ENCODE assay signal across 8 cellular contexts in the genomic region with DNA sequence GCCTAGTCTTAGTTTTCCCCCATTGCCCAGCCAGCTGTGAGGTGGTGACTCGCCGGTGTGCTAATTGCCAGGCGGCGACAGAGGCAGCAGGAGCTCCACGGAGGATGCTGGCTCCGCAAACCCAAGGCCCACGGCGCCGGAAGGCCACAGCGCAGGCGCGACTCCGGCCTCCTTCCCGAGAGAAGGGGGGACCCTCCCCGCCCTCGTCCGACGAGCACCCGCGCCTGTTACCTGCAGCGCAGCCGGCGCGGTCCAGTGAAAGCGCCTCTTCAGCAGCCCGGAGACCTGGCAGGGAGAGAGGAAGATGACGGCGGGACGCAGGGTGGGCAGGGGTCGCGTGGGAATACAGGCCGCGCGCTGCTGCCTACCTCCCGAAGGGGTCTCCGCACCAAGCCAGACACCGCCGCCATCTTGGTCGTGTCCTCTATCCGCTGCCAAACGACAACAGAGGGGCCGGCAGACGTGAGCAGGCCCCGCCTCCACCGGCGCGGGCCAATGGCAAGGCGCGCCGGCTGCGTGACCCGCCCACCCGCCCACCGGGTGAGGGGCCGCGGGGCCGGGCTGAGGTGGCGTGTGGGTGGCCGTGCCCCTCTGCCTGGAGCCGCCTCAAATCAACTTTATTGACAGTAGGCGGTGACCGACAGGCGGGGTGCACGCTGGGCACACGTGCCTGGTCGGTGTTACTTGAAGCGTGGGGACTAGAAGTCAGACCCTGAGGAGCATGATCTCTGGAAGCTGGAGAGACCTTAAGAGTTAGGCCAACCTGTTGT. TPM values are rescaled to one million over a fixed set of nuclear protein-coding genes. Genes with fewer than 3 reads are reported as not detected.
DNase-seq lines count a peak whose midpoint lies in the region; TF ChIP-seq lines count a peak whose summit lies in the region.

A gene (minus strand): TSS at position 433 of the 770 bp plus-strand sequence. CDS start 23 bp downstream, at position 410.

- H3K4ac ChIP-seq in neuronal stem cell (ENCODE audit: low read length): no peak within 1 kb of the TSS

- H4K91ac ChIP-seq in neuronal stem cell (ENCODE audit: low read depth, low read length, poor library complexity): no peak within 1 kb of the TSS

- peak within 1 kb of the TSS; percentile 93 for H2AFZ ChIP-seq in MM.1S (ENCODE audit: low read length)
- peak within 1 kb of the TSS; percentile 96 for H2AFZ ChIP-seq in neuronal stem cell (ENCODE audit: low read length)

- H2BK5ac ChIP-seq in neuronal stem cell (ENCODE audit: low read length): peak within 1 kb of the TSS; percentile 96

- H2BK12ac ChIP-seq in neuronal stem cell (ENCODE audit: low read length): peak within 1 kb of the TSS; percentile 79

- H4K20me1 ChIP-seq in MM.1S (ENCODE audit: insufficient read depth, low read length): no peaks in the 10 kb centered on the region

- TF ChIP-seq CTCF in MM.1S (IDR thresholded peaks at IDR 0.05; ENCODE audit: low read length): no peak

- no peaks in the 10 kb centered on the region for H3F3A ChIP-seq in MM.1S (ENCODE audit: insufficient read depth, low read length)

- H3K27ac ChIP-seq in MM.1S (ENCODE audit: low read length) (peak within 1 kb of the TSS; percentile 69; the same call in 1 of the 2 replicates), SJSA1 (peak within 1 kb of the TSS; percentile 86), neuronal stem cell (replicated peaks; ENCODE audit: low read length) (peak within 1 kb of the TSS; percentile 87), subcutaneous abdominal adipose tissue (ENCODE audit: low read depth, low read length) (peak within 1 kb of the TSS; percentile 82)

- H3K36me3 ChIP-seq in MM.1S (replicated peaks; ENCODE audit: insufficient read depth, low read length) (peaks cover 4% of the 10 kb centered on the region; the same call in 1 of the 2 replicates), SJSA1 (peaks cover 40% of the 10 kb centered on the region), neuronal stem cell (replicated peaks in 1 of 2; ENCODE audit: control insufficient read depth in 2 of 2, insufficient read depth in 2 of 2, low read length in 2 of 2) (peaks cover 13 to 37% of the 10 kb centered on the region in 2 donors), subcutaneous abdominal adipose tissue (ENCODE audit: control insufficient read depth in 5 of 5, insufficient read depth in 5 of 5, low read length in 5 of 5) (peaks cover 17 to 33% (median 32%) of the 10 kb centered on the region in 5 donors)

- peak; percentile 82 for DNase-seq in GF-D8 (lab: John Stamatoyannopoulos, UW)
- peak; percentile 88 for DNase-seq in HCEC 1CT
- peak; percentile 93 for DNase-seq in MM.1S
- peak; percentile 86 to 96 for DNase-seq in SJSA1 (ENCODE audit: low read depth in 1 of 2, low spot score in 2 of 2)
- DNase-seq in activated naive CD4-positive, alpha-beta T cell (lab: John Stamatoyannopoulos, UW): peak; percentile 80 to 85 (median 84)
- DNase-seq in foreskin melanocyte: peak; percentile 82
- DNase-seq in neuronal stem cell (ENCODE audit: low spot score): peak; percentile 91

- H3K27me3 ChIP-seq in MM.1S (replicated peaks; ENCODE audit: insufficient read depth, low read length) (no peaks in the 10 kb centered on the region), SJSA1 (replicated peaks) (no peaks in the 10 kb centered on the region), neuronal stem cell (ENCODE audit: control insufficient read depth in 3 of 3, insufficient read depth in 3 of 3, low read depth in 1 of 3, low read length in 3 of 3) (no peaks in the 10 kb centered on the region), subcutaneous abdominal adipose tissue (ENCODE audit: control insufficient read depth in 5 of 5, insufficient read depth in 4 of 5, low read length in 5 of 5) (no peaks in the 10 kb centered on the region)

- no CpG with 5 or more reads among the region's 67 CpGs for WGBS in neuronal stem cell (ENCODE audit: extremely low coverage in 2 of 2, insufficient read length in 2 of 2, insufficient replicate concordance in 1 of 2), 2 donors

- peak within 1 kb of the TSS; percentile 100 for H3K18ac ChIP-seq in neuronal stem cell (ENCODE audit: low read length)

- no peaks in the 10 kb centered on the region for H3K9me2 ChIP-seq in MM.1S (replicated peaks; ENCODE audit: insufficient read depth, low read length)

- H3K9ac ChIP-seq in MM.1S (ENCODE audit: low read length): peak within 1 kb of the TSS; percentile 88
- H3K9ac ChIP-seq in neuronal stem cell (ENCODE audit: low read depth, low read length, poor library complexity): peak within 1 kb of the TSS; percentile 99
- peak within 1 kb of the TSS in 4 of 5 donors; percentile 73 to 88 (median 80) for H3K9ac ChIP-seq in subcutaneous abdominal adipose tissue (ENCODE audit: low read length in 5 of 5)

- H2AK5ac ChIP-seq in neuronal stem cell (ENCODE audit: low read depth, low read length): peak within 1 kb of the TSS; percentile 38

- H3K9me3 ChIP-seq in MM.1S (replicated peaks; ENCODE audit: insufficient read depth, low read length) (no peaks in the 10 kb centered on the region), SJSA1 (replicated peaks) (no peaks in the 10 kb centered on the region), neuronal stem cell (replicated peaks in 1 of 2; ENCODE audit: control insufficient read depth in 2 of 2, insufficient read depth in 1 of 2, low read depth in 1 of 2, low read length in 2 of 2) (no peaks in the 10 kb centered on the region), subcutaneous abdominal adipose tissue (ENCODE audit: control insufficient read depth in 5 of 5, low read length in 5 of 5) (no peaks in the 10 kb centered on the region)

- H3K14ac ChIP-seq in neuronal stem cell (ENCODE audit: low read length): peak within 1 kb of the TSS; percentile 91

- no peaks in the 10 kb centered on the region for H3K79me1 ChIP-seq in neuronal stem cell (ENCODE audit: low read depth, low read length)

- H4K8ac ChIP-seq in neuronal stem cell (ENCODE audit: low read depth, low read length): no peak within 1 kb of the TSS

- no peak within 1 kb of the TSS for H2BK120ac ChIP-seq in neuronal stem cell (ENCODE audit: low read depth, low read length)

- H3K4me1 ChIP-seq in MM.1S (ENCODE audit: low read length) (peaks cover 5% of the 10 kb centered on the region), SJSA1 (replicated peaks) (peaks cover 32% of the 10 kb centered on the region), neuronal stem cell (ENCODE audit: control insufficient read depth in 2 of 2, insufficient read depth in 1 of 2, low read depth in 1 of 2, low read length in 2 of 2) (peaks cover 8 to 12% of the 10 kb centered on the region in 2 donors), subcutaneous abdominal adipose tissue (ENCODE audit: control insufficient read depth in 5 of 5, insufficient read depth in 5 of 5, low read length in 5 of 5) (peaks cover 4 to 40% (median 26%) of the 10 kb centered on the region in 5 donors)

- peak within 1 kb of the TSS; percentile 96 for H3K4me2 ChIP-seq in MM.1S (ENCODE audit: low read depth, low read length)
- H3K4me2 ChIP-seq in neuronal stem cell (ENCODE audit: insufficient read depth, low read length, poor library complexity, severe bottlenecking): peak within 1 kb of the TSS; percentile 73

- peak within 1 kb of the TSS; percentile 94 for H3K23ac ChIP-seq in neuronal stem cell (ENCODE audit: low read depth, low read length, poor library complexity)

- H3K4me3 ChIP-seq in MM.1S (ENCODE audit: low read length): peak within 1 kb of the TSS; percentile 95
- peak within 1 kb of the TSS; percentile 92 for H3K4me3 ChIP-seq in SJSA1
- H3K4me3 ChIP-seq in neuronal stem cell (ENCODE audit: low read length in 2 of 2): peak within 1 kb of the TSS; percentile 92 to 99
- H3K4me3 ChIP-seq in subcutaneous abdominal adipose tissue (ENCODE audit: low read depth in 1 of 5, low read length in 5 of 5): peak within 1 kb of the TSS; percentile 70 to 99 (median 93)

- H2BK15ac ChIP-seq in neuronal stem cell (ENCODE audit: low read length): no peak within 1 kb of the TSS

- H3K79me2 ChIP-seq in MM.1S (ENCODE audit: low read length): peaks cover 20% of the 10 kb centered on the region

RNA-seq across cellular contexts. Expression of the gene that starts here (rescaled TPM):
- total RNA-seq in SJSA1 (2014; rRNA removed; shearing (Covaris generic)): 147 and 154 TPM in 2 replicates
- 89.2 TPM for polyA plus RNA-seq in neuronal stem cell (2013, experiment 1 of 2)
- polyA plus RNA-seq in neuronal stem cell (2013, experiment 2 of 2): 84.7 TPM

Comparison
In these comparisons a context has a peak if more than half of its experiments do, and no peak if none do; other contexts are left out.
1. Peak in every context shown above with its lines: DNase-seq, H3K4me3 ChIP-seq and H3K27ac ChIP-seq.